In genomic region chr12:10364839-10365681, GRCh38 we compare ENCODE assay signal across 8 cellular contexts. TPM values are rescaled to one million over a fixed set of nuclear protein-coding genes. Genes with fewer than 3 reads are reported as not detected.
DNase-seq lines count a peak whose midpoint lies in the region; ATAC-seq, FAIRE-seq and TF ChIP-seq lines count a peak whose summit lies in the region.

No MANE protein-coding gene starts in this region.

- H3K9me1 ChIP-seq in K562 (ENCODE audit: control insufficient read depth, insufficient read depth, low read length), result no peaks in the 10 kb centered on the region

- H3K27ac ChIP-seq in K562 (ENCODE audit: extremely low read depth, low read depth, low read length) (peak overlapping the region; percentile 99), iPS DF 6.9 (ENCODE audit: low read length) (no peak overlapping the region), gastrocnemius medialis (peak overlapping the region; percentile 88 to 94 (median 90))

- BruUV-seq in K562 (replicated peaks; lab: Mats Ljungman, UMichigan), result no TSS peak

- intact Hi-C loops in K562 (cut with micrococcal nuclease) (no loop called here), gastrocnemius medialis (cut with DNase I; ENCODE audit: low total_unique reads) (loop anchor here (2.0 to 10.0 kb wide), 2 partner anchors 28 to 360 kb away; partner anchors contain the start of gene YBX3)

- FAIRE-seq in K562 (lab: Jason Lieb, UNC), result peak; percentile 68

- POLR2A ChIA-PET in K562 (lab: Yijun Ruan, JAX), result interaction anchor here (0.6 to 0.9 kb wide), 3 partner anchors 17 to 777 kb away, joined by 3 to 4 read pairs (median 4); no protein-coding TSS in a partner anchor

- H3K4me3 ChIP-seq in GM12865 (ENCODE audit: low read depth, low read length), result peak overlapping the region; percentile 60
- H3K4me3 ChIP-seq in K562, result peak overlapping the region; percentile 65
- peak overlapping the region; percentile 41; the same call in 1 of the 2 replicates for H3K4me3 ChIP-seq in iPS DF 6.9 (ENCODE audit: low read length)
- peak overlapping the region; percentile 79 to 90 (median 84) for H3K4me3 ChIP-seq in gastrocnemius medialis

- ATAC-seq in HG02588 (IDR thresholded peaks at IDR 0.05; ENCODE audit: unreplicated experiment) (peak; percentile 52), T-helper 17 cell (peak; percentile 86), K562 (peak; percentile 64), gastrocnemius medialis (peak; percentile 81 to 86), GM18519 (IDR thresholded peaks at IDR 0.05; ENCODE audit: low FRiP score, unreplicated experiment) (no peak)

- H3K4me1 Mint-ChIP-seq in T-helper 17 cell, result no peaks in the 10 kb centered on the region

- H3K4me3 Mint-ChIP-seq in T-helper 17 cell, result no peak overlapping the region

- H3K27ac Mint-ChIP-seq in T-helper 17 cell, result no peak overlapping the region

- H3K9me3 ChIP-seq in T-helper 17 cell (ENCODE audit: control insufficient read depth, low read length, poor library complexity, severe bottlenecking) (no peaks in the 10 kb centered on the region), K562 (replicated peaks; ENCODE audit: control insufficient read depth, insufficient read depth, low read depth, low read length) (peaks cover 6% of the 10 kb centered on the region), iPS DF 6.9 (ENCODE audit: control insufficient read depth, insufficient read depth, low read length) (no peaks in the 10 kb centered on the region), gastrocnemius medialis (no peaks in the 10 kb centered on the region)

- H3K27me3 Mint-ChIP-seq in T-helper 17 cell, result no peaks in the 10 kb centered on the region

- no peak for TF ChIP-seq CTCF in GM12865 (IDR thresholded peaks at IDR 0.05; ENCODE audit: insufficient read depth, low read depth, low read length, missing control alignments)
- TF ChIP-seq CTCF in K562 (IDR thresholded peaks at IDR 0.05 in 2 of 3, conservative IDR thresholded peaks at IDR 0.05 in 1 of 3; ENCODE audit: insufficient read depth in 2 of 3, low read depth in 1 of 3, low read length in 3 of 3), result no peak
- no peak for TF ChIP-seq CTCF in gastrocnemius medialis (IDR thresholded peaks at IDR 0.05 in 4 of 5, conservative IDR thresholded peaks at IDR 0.05 in 1 of 5)

- TF ChIP-seq POLR2A in K562 (conservative IDR thresholded peaks at IDR 0.05) (no peak; the same call in 1 of the 2 replicates), gastrocnemius medialis (IDR thresholded peaks at IDR 0.05) (peak in 1 of 2 donors; percentile 12)

- no peak for TF ChIP-seq RAD21 in K562 (CRISPR knock-in tag; conservative IDR thresholded peaks at IDR 0.05 in 1 of 2, IDR thresholded peaks at IDR 0.05 in 1 of 2)

- no peaks in the 10 kb centered on the region for H3K27me3 ChIP-seq in K562 (ENCODE audit: control insufficient read depth in 2 of 2, insufficient read depth in 2 of 2, low read length in 2 of 2)
- no peaks in the 10 kb centered on the region for H3K27me3 ChIP-seq in iPS DF 6.9 (ENCODE audit: control insufficient read depth, insufficient read depth, low read length)
- H3K27me3 ChIP-seq in gastrocnemius medialis, result no peaks in the 10 kb centered on the region

- peaks cover 2 to 24% of the 10 kb centered on the region in 2 experiments; a peak in 4 of 5 replicates for H3K4me1 ChIP-seq in K562 (replicated peaks in 1 of 2; ENCODE audit: control insufficient read depth in 2 of 2, insufficient read depth in 2 of 2, low read length in 2 of 2)
- H3K4me1 ChIP-seq in iPS DF 6.9 (ENCODE audit: control insufficient read depth, insufficient read depth, low read length), result peaks cover 9% of the 10 kb centered on the region; the same call in 1 of the 2 replicates
- peaks cover 6 to 36% of the 10 kb centered on the region in 2 donors for H3K4me1 ChIP-seq in gastrocnemius medialis

- H3K36me3 ChIP-seq in K562 (ENCODE audit: control insufficient read depth, insufficient read depth, low read length) (no peaks in the 10 kb centered on the region; the same call in 2 of the 3 replicates), iPS DF 6.9 (ENCODE audit: control insufficient read depth, insufficient read depth, low read length) (no peaks in the 10 kb centered on the region; the same call in 1 of the 2 replicates), gastrocnemius medialis (no peaks in the 10 kb centered on the region)

- in situ Hi-C loops in K562 (cut with MboI) (no loop called here), gastrocnemius medialis (cut with MboI; ENCODE audit: low sequenced_read_pairs in 4 of 4) (no loop called here)

- WGBS in K562 (ENCODE audit: insufficient coverage, low coverage, missing lambda C conversion rate), result 2% methylated on average over 15 of the region's 16 CpGs
- no CpG with 5 or more reads among the region's 16 CpGs for WGBS in iPS DF 6.9 (ENCODE audit: insufficient coverage, insufficient read length)

- TF ChIP-seq EP300 in K562 (IDR thresholded peaks at IDR 0.05; ENCODE audit: low read length), result no peak

- H3K79me2 ChIP-seq in K562 (ENCODE audit: control insufficient read depth, insufficient read depth, low read length), result peaks cover 31% of the 10 kb centered on the region

- H3K36me3 Mint-ChIP-seq in T-helper 17 cell (ENCODE audit: low read depth), result peaks cover 3% of the 10 kb centered on the region

- DNase-seq in GM12865 (ENCODE audit: low read depth) (peak; percentile 81), NAMALWA (ENCODE audit: low spot score) (peak; percentile 89), T-helper 17 cell (peak in 2 of 3 donors; percentile 18 to 39), K562 (ENCODE audit: extremely low read depth in 1 of 4, low spot score in 3 of 4) (peak in 2 of 4 experiments; percentile 50 to 73), iPS DF 6.9 (ENCODE audit: low read depth, low spot score) (peak; percentile 45), gastrocnemius medialis (peak; percentile 30 to 56)

- CTCF ChIA-PET in K562 (lab: Yijun Ruan, JAX; ENCODE audit: low intra/inter-chr PET ratio), result no interaction called here

- no peaks in the 10 kb centered on the region for H4K20me1 ChIP-seq in K562 (replicated peaks; ENCODE audit: control insufficient read depth, insufficient read depth, low read length)

- peak overlapping the region; percentile 91 for H2AFZ ChIP-seq in K562 (ENCODE audit: low read depth, low read length)

- H3K4me2 ChIP-seq in K562 (ENCODE audit: insufficient read depth, low read length), result peak overlapping the region; percentile 97

- H3K9ac ChIP-seq in K562 (ENCODE audit: insufficient read depth in 1 of 2, low read depth in 2 of 2, low read length in 2 of 2), result peak overlapping the region; percentile 91 to 92; a peak in 3 of 4 replicates

RNA-seq across cellular contexts. Expression of gene KLRK1, which starts 24.8 kb away (rescaled TPM):
- total RNA-seq in T-helper 17 cell (1 to 10 TPM in 1 of 2 donors, under 1 TPM in 1; 0.78 to 2.0 TPM), K562 (2014; rRNA removed) (not detected in 2 replicates), K562 (2014; rRNA removed; fragmentation: Illumina TruSeq; extraction: Trizol) (0.07 TPM in 1 of 2 replicates, not detected in the other), K562 (2015; rRNA removed; fragmentation: Illumina TruSeq; extraction: Trizol) (not detected in 2 replicates), K562 (2021) (0.09 TPM in 2 replicates), gastrocnemius medialis (under 1 TPM in 1 of 4 donors, not detected in 3; 0.20 TPM)
- total RNA-seq in K562 (2011; cell fraction: chromatin; rRNA removed; ENCODE audit: low replicate concordance), result 0.21 TPM in 1 of 2 replicates, not detected in the other
- not detected in 2 replicates for total RNA-seq in K562 (2011; cell fraction: nucleolus; rRNA removed)
- not detected in 2 replicates for total RNA-seq in K562 (2011; cell fraction: nucleoplasm; rRNA removed)
- polyA plus RNA-seq in K562 (2011; rRNA removed) (0.06 and 0.11 TPM in 2 replicates), K562 (2014; fragmentation: Illumina TruSeq; extraction: Trizol) (0.09 TPM in 1 of 2 replicates, not detected in the other), K562 (2014; fragmentation: Nextera tagmentation; extraction: Ambion mirVana) (under 1 TPM; 0.03 to 0.04 TPM), K562 (2014; rRNA removed) (not detected in 2 replicates)
- 0.09 TPM in 1 of 2 replicates, not detected in the other for polyA plus RNA-seq in K562 (2011; cell fraction: cytosol; rRNA removed)
- polyA plus RNA-seq in K562 (2011; cell fraction: nucleus; rRNA removed), result 0.20 and 0.45 TPM in 2 replicates
- polyA plus RNA-seq in K562 (2012), result 0.05 and 0.10 TPM in 2 replicates
- not detected in 2 replicates for polyA minus RNA-seq in K562 (2011; rRNA and poly(A)+ RNA removed)
- 2.0 TPM in 1 of 2 replicates, not detected in the other for polyA minus RNA-seq in K562 (2011; cell fraction: cytosol; rRNA and poly(A)+ RNA removed)
- not detected in 2 replicates for polyA minus RNA-seq in K562 (2011; cell fraction: nucleus; rRNA and poly(A)+ RNA removed)

RNA-seq across cellular contexts. Expression of gene KLRC4, which starts 44.5 kb away (rescaled TPM):
- total RNA-seq in T-helper 17 cell (not detected), K562 (2014; rRNA removed) (not detected in 2 replicates), K562 (2014; rRNA removed; fragmentation: Illumina TruSeq; extraction: Trizol) (not detected in 2 replicates), K562 (2015; rRNA removed; fragmentation: Illumina TruSeq; extraction: Trizol) (not detected in 2 replicates), K562 (2021) (not detected in 2 replicates), gastrocnemius medialis (not detected)
- total RNA-seq in K562 (2011; cell fraction: chromatin; rRNA removed; ENCODE audit: low replicate concordance), result 0.58 and 1.4 TPM in 2 replicates
- not detected in 2 replicates for total RNA-seq in K562 (2011; cell fraction: nucleolus; rRNA removed)
- 0.73 TPM in 1 of 2 replicates, not detected in the other for total RNA-seq in K562 (2011; cell fraction: nucleoplasm; rRNA removed)
- polyA plus RNA-seq in K562 (2011; rRNA removed) (0.17 and 0.34 TPM in 2 replicates), K562 (2014; fragmentation: Illumina TruSeq; extraction: Trizol) (not detected in 2 replicates), K562 (2014; fragmentation: Nextera tagmentation; extraction: Ambion mirVana) (not detected), K562 (2014; rRNA removed) (not detected in 2 replicates)
- not detected in 2 replicates for polyA plus RNA-seq in K562 (2011; cell fraction: cytosol; rRNA removed)
- polyA plus RNA-seq in K562 (2011; cell fraction: nucleus; rRNA removed), result 0.76 TPM in 1 of 2 replicates, not detected in the other
- polyA plus RNA-seq in K562 (2012), result not detected in 2 replicates
- polyA minus RNA-seq in K562 (2011; rRNA and poly(A)+ RNA removed), result 0.69 TPM in 1 of 2 replicates, not detected in the other
- polyA minus RNA-seq in K562 (2011; cell fraction: cytosol; rRNA and poly(A)+ RNA removed), result not detected in 2 replicates
- polyA minus RNA-seq in K562 (2011; cell fraction: nucleus; rRNA and poly(A)+ RNA removed), result 0.44 TPM in 1 of 2 replicates, not detected in the other

RNA-seq across cellular contexts. Expression of gene KLRC3, which starts 55.3 kb away (rescaled TPM):
- total RNA-seq in T-helper 17 cell, result not detected
- total RNA-seq in K562 (2011; cell fraction: chromatin; rRNA removed; ENCODE audit: low replicate concordance), result 2.5 TPM in 1 of 2 replicates, not detected in the other
- total RNA-seq in K562 (2011; cell fraction: nucleolus; rRNA removed), result not detected in 2 replicates
- total RNA-seq in K562 (2011; cell fraction: nucleoplasm; rRNA removed), result 0.66 TPM in 1 of 2 replicates, not detected in the other
- 0.12 and 0.32 TPM in 2 replicates for total RNA-seq in K562 (2014; rRNA removed)
- 0.35 TPM in 1 of 2 replicates, not detected in the other for total RNA-seq in K562 (2014; rRNA removed; fragmentation: Illumina TruSeq; extraction: Trizol)
- not detected in 2 replicates for total RNA-seq in K562 (2015; rRNA removed; fragmentation: Illumina TruSeq; extraction: Trizol)
- total RNA-seq in K562 (2021), result not detected in 2 replicates
- polyA plus RNA-seq in K562 (2011; rRNA removed), result 0.31 TPM in 1 of 2 replicates, not detected in the other
- 0.18 TPM in 1 of 2 replicates, not detected in the other for polyA plus RNA-seq in K562 (2011; cell fraction: cytosol; rRNA removed)
- polyA plus RNA-seq in K562 (2011; cell fraction: nucleus; rRNA removed), result 0.17 and 0.38 TPM in 2 replicates
- polyA plus RNA-seq in K562 (2012), result 0.09 and 0.14 TPM in 2 replicates
- polyA plus RNA-seq in K562 (2014; fragmentation: Illumina TruSeq; extraction: Trizol), result 0.21 and 0.60 TPM in 2 replicates
- polyA plus RNA-seq in K562 (2014; fragmentation: Nextera tagmentation; extraction: Ambion mirVana), result under 1 TPM in 1 of 2 experiments, not detected in 1; 0.15 TPM
- 0.09 TPM in 1 of 2 replicates, not detected in the other for polyA plus RNA-seq in K562 (2014; rRNA removed)
- 0.35 TPM in 1 of 2 replicates, not detected in the other for polyA minus RNA-seq in K562 (2011; rRNA and poly(A)+ RNA removed)
- polyA minus RNA-seq in K562 (2011; cell fraction: cytosol; rRNA and poly(A)+ RNA removed), result not detected in 2 replicates
- 0.89 TPM in 1 of 2 replicates, not detected in the other for polyA minus RNA-seq in K562 (2011; cell fraction: nucleus; rRNA and poly(A)+ RNA removed)
- total RNA-seq in gastrocnemius medialis, result not detected

RNA-seq across cellular contexts. Expression of gene KLRD1, which starts 57.4 kb away (rescaled TPM):
- total RNA-seq in T-helper 17 cell (1 to 10 TPM in 1 of 2 donors, not detected in 1; 1.3 TPM), K562 (2014; rRNA removed) (not detected in 2 replicates), K562 (2014; rRNA removed; fragmentation: Illumina TruSeq; extraction: Trizol) (not detected in 2 replicates), K562 (2015; rRNA removed; fragmentation: Illumina TruSeq; extraction: Trizol) (not detected in 2 replicates), K562 (2021) (not detected in 2 replicates), gastrocnemius medialis (under 1 TPM; 0.10 to 0.23 (median 0.21) TPM)
- total RNA-seq in K562 (2011; cell fraction: chromatin; rRNA removed; ENCODE audit: low replicate concordance), result 0.11 TPM in 1 of 2 replicates, not detected in the other
- not detected in 2 replicates for total RNA-seq in K562 (2011; cell fraction: nucleolus; rRNA removed)
- total RNA-seq in K562 (2011; cell fraction: nucleoplasm; rRNA removed), result 0.15 TPM in 1 of 2 replicates, not detected in the other
- polyA plus RNA-seq in K562 (2011; rRNA removed) (not detected in 2 replicates), K562 (2014; fragmentation: Illumina TruSeq; extraction: Trizol) (not detected in 2 replicates), K562 (2014; fragmentation: Nextera tagmentation; extraction: Ambion mirVana) (not detected), K562 (2014; rRNA removed) (not detected in 2 replicates)
- under 0.01 TPM in 1 of 2 replicates, not detected in the other for polyA plus RNA-seq in K562 (2011; cell fraction: cytosol; rRNA removed)
- not detected in 2 replicates for polyA plus RNA-seq in K562 (2011; cell fraction: nucleus; rRNA removed)
- polyA plus RNA-seq in K562 (2012), result 0.01 TPM in 1 of 2 replicates, not detected in the other
- polyA minus RNA-seq in K562 (2011; rRNA and poly(A)+ RNA removed), result not detected in 2 replicates
- polyA minus RNA-seq in K562 (2011; cell fraction: cytosol; rRNA and poly(A)+ RNA removed), result not detected in 2 replicates
- not detected in 2 replicates for polyA minus RNA-seq in K562 (2011; cell fraction: nucleus; rRNA and poly(A)+ RNA removed)
